8 cellular contexts compared by ENCODE assay signal in genomic region chr7:20647908-20648776, GRCh38. TPM values are rescaled to one million over a fixed set of nuclear protein-coding genes. Genes with fewer than 3 reads are reported as not detected.
DNase-seq lines count a peak whose midpoint lies in the region; ATAC-seq, FAIRE-seq and TF ChIP-seq lines count a peak whose summit lies in the region.

No MANE protein-coding gene starts in this region.

- WGBS in small intestine, 3 donors, result 23 to 29% (median 23%) methylated on average over 9 of the region's 9 CpGs

- H3K9me3 ChIP-seq in MG63, result no peaks in the 10 kb centered on the region
- H3K9me3 ChIP-seq in breast epithelium, result no peaks in the 10 kb centered on the region
- no peaks in the 10 kb centered on the region for H3K9me3 ChIP-seq in small intestine (ENCODE audit: control insufficient read depth, low read depth)

- H3K36me3 ChIP-seq in MG63 (no peaks in the 10 kb centered on the region), breast epithelium (no peaks in the 10 kb centered on the region), small intestine (ENCODE audit: control insufficient read depth in 2 of 2, insufficient read depth in 2 of 2, low read length in 2 of 2) (no peaks in the 10 kb centered on the region)

- TF ChIP-seq CTCF in breast epithelium (IDR thresholded peaks at IDR 0.05), result peak in 1 of 3 donors; percentile 11

- FAIRE-seq in small intestine (lab: Jason Lieb, UNC), result no peak

- intact Hi-C loops in breast epithelium (cut with DNase I; ENCODE audit: low total_unique reads), result no loop called here

- no peak for TF ChIP-seq POLR2A in breast epithelium (IDR thresholded peaks at IDR 0.05)

- DNase-seq in AML-193 (lab: John Stamatoyannopoulos, UW) (peak; percentile 7 to 17), MG63 (peak; percentile 6), breast epithelium (ENCODE audit: low spot score in 2 of 2) (no peak), small intestine (peak; percentile 3), NCI-H1694 (lab: John Stamatoyannopoulos, UW) (no peak)
- no peak for DNase-seq in activated effector memory CD4-positive, alpha-beta T cell treated with anti-CD3 and anti-CD28 coated beads, Interleukin-2, amount 50 U/mL, for 16 hours

- H3K4me3 ChIP-seq in MG63 (no peak overlapping the region), breast epithelium (peak overlapping the region in 2 of 3 donors; percentile 11 to 17), small intestine (ENCODE audit: low read depth in 1 of 2, low read length in 2 of 2) (no peak overlapping the region)

- ATAC-seq in GM18909 (IDR thresholded peaks at IDR 0.05; ENCODE audit: poor library complexity, unreplicated experiment) (peak; percentile 48), HG03460 (IDR thresholded peaks at IDR 0.05; ENCODE audit: unreplicated experiment) (no peak)

- peak overlapping the region; percentile 46 to 61 for H3K27ac ChIP-seq in breast epithelium
- H3K27ac ChIP-seq in small intestine (ENCODE audit: low read depth in 1 of 2, low read length in 1 of 2), result no peak overlapping the region

- H3K27me3 ChIP-seq in MG63 (no peaks in the 10 kb centered on the region), breast epithelium (no peaks in the 10 kb centered on the region), small intestine (ENCODE audit: control insufficient read depth in 2 of 2, insufficient read depth in 2 of 2, low read length in 2 of 2) (peaks cover 0 to 4% of the 10 kb centered on the region in 2 donors)

- H3K4me1 ChIP-seq in breast epithelium, result no peaks in the 10 kb centered on the region
- H3K4me1 ChIP-seq in small intestine (ENCODE audit: control insufficient read depth in 2 of 2, insufficient read depth in 1 of 2, low read depth in 1 of 2, low read length in 1 of 2), result no peaks in the 10 kb centered on the region

RNA-seq across cellular contexts. Expression of gene ABCB5, which starts 32.7 kb away (rescaled TPM):
- not detected in 2 replicates for total RNA-seq in MG63 (2014; rRNA removed; shearing (Covaris generic); ENCODE audit: low replicate concordance)
- 1 to 10 TPM; 4.7 to 7.4 (median 5.6) TPM for total RNA-seq in breast epithelium
- polyA plus RNA-seq in small intestine, result not detected

Comparison
In these comparisons a context has a peak if more than half of its experiments do, and no peak if none do; other contexts are left out.
1. DNase-seq: peak in AML-193 (2 of 2), MG63 (single experiment) and small intestine (single experiment); none in breast epithelium (0 of 2), activated effector memory CD4-positive, alpha-beta T cell treated with anti-CD3 and anti-CD28 coated beads, Interleukin-2, amount 50 U/mL, for 16 hours (single experiment) and NCI-H1694 (single experiment).
2. H3K4me3 ChIP-seq: peak in breast epithelium (2 of 3); none in MG63 (single experiment) and small intestine (0 of 2).
3. H3K27ac ChIP-seq: peak in breast epithelium (2 of 2); none in small intestine (0 of 2).